Comparison of ENCODE assay signal across 1 cellular context in the genomic region with DNA sequence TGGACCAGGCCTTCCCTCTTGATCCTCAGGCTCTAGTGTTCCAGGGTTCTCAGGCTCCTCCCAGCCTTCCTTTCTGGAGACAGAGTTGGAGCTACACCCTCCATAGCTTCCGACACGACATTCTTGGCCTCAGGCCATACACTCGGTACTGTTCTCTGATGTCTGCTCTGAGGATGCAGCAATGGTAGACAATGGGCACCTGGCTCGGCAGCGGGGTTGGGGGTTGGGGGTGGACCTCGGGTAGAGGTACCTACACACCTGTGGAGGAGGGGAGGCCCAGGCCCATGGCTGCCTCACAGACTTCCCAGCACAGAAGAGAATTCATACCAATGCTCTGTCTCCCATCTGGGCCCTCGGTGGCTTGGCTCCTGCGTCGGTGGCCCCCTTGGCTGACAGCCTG.
TF ChIP-seq lines count a peak whose summit lies in the region.

No MANE protein-coding gene starts in this region.

TF ChIP-seq in WTC11, 78 proteins besides CTCF, POLR2A, EP300 and RAD21 (continued from another document):
- TF ChIP-seq, protein P1, sequence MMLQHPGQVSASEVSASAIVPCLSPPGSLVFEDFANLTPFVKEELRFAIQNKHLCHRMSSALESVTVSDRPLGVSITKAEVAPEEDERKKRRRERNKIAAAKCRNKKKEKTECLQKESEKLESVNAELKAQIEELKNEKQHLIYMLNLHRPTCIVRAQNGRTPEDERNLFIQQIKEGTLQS (CRISPR knock-in tag; conservative IDR thresholded peaks at IDR 0.05): no peak
- TF ChIP-seq GRHL2 (CRISPR knock-in tag; IDR thresholded peaks at IDR 0.05; ENCODE audit: insufficient replicate concordance, severe bottlenecking): no peak
- TF ChIP-seq, protein P2, sequence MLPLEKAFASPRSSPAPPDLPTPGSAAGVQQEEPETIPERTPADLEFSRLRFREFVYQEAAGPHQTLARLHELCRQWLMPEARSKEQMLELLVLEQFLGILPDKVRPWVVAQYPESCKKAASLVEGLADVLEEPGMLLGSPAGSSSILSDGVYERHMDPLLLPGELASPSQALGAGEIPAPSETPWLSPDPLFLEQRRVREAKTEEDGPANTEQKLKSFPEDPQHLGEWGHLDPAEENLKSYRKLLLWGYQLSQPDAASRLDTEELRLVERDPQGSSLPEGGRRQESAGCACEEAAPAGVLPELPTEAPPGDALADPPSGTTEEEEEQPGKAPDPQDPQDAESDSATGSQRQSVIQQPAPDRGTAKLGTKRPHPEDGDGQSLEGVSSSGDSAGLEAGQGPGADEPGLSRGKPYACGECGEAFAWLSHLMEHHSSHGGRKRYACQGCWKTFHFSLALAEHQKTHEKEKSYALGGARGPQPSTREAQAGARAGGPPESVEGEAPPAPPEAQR (CRISPR knock-in tag; IDR thresholded peaks at IDR 0.05): no peak
